In the genomic region with DNA sequence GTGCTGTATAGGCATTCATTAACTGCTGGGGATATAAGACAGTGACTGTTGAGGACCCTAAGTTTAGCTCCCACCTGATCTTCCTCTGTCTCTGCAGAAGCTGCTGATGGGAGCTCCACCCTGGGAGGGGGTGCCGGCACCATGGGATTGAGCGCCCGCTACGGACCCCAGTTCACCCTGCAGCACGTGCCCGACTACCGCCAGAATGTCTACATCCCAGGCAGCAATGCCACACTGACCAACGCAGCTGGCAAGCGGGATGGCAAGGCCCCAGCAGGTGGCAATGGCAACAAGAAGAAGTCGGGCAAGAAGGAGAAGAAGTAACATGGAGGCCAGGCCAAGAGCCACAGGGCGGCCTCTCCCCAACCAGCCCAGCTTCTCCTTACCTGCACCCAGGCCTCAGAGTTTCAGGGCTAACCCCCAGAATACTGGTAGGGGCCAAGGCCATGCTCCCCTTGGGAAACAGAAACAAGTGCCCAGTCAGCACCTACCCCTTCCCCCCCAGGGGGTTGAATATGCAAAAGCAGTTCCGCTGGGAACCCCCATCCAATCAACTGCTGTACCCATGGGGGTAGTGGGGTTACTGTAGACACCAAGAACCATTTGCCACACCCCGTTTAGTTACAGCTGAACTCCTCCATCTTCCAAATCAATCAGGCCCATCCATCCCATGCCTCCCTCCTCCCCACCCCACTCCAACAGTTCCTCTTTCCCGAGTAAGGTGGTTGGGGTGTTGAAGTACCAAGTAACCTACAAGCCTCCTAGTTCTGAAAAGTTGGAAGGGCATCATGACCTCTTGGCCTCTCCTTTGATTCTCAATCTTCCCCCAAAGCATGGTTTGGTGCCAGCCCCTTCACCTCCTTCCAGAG, we compare ENCODE assay signal across 10 cellular contexts. TPM values are rescaled to one million over a fixed set of nuclear protein-coding genes. Genes with fewer than 3 reads are reported as not detected.
DNase-seq lines count a peak whose midpoint lies in the region; ATAC-seq and TF ChIP-seq lines count a peak whose summit lies in the region.
"Had no signal": no experiment of that assay in that cellular context is flagged by ENCODE, and none has a peak within 500 bp of the region (broad histone marks: within the 10 kb centered on the region; RNA-seq: fewer than 3 reads in every experiment).

No MANE protein-coding gene starts in this region.

- H2BK120ac ChIP-seq in neuronal stem cell (ENCODE audit: low read depth, low read length), result no peak overlapping the region

- no peak overlapping the region for H2BK12ac ChIP-seq in neuronal stem cell (ENCODE audit: low read length)

- no peak overlapping the region for H3K4me2 ChIP-seq in neuronal stem cell (ENCODE audit: insufficient read depth, low read length, poor library complexity, severe bottlenecking)

- H3K79me1 ChIP-seq in neuronal stem cell (ENCODE audit: low read depth, low read length), result no peaks in the 10 kb centered on the region

- no peak overlapping the region for H3K27ac Mint-ChIP-seq in stimulated activated naive CD8-positive, alpha-beta T cell treated with anti-CD3 and anti-CD28 coated beads, Interleukin-15, amount 100 ng/mL, for 72 hours

- POLR2A ChIA-PET in RWPE1 (lab: Yijun Ruan, JAX; ENCODE audit: low non-redundant PET), result no interaction called here

- peaks cover 45 to 49% of the 10 kb centered on the region in 2 donors for H3K4me1 ChIP-seq in neuronal stem cell (ENCODE audit: control insufficient read depth in 2 of 2, insufficient read depth in 1 of 2, low read depth in 1 of 2, low read length in 2 of 2)

- ATAC-seq in GM18505 (IDR thresholded peaks at IDR 0.05; ENCODE audit: unreplicated experiment) (peak; percentile 26), GM21786 (IDR thresholded peaks at IDR 0.05; ENCODE audit: unreplicated experiment) (peak; percentile 21), HG02970 (IDR thresholded peaks at IDR 0.05; ENCODE audit: low FRiP score, unreplicated experiment) (no peak), HG02840 (IDR thresholded peaks at IDR 0.05; ENCODE audit: low FRiP score, unreplicated experiment) (no peak)
- no peak for ATAC-seq in stimulated activated naive CD8-positive, alpha-beta T cell treated with anti-CD3 and anti-CD28 coated beads, Interleukin-15, amount 100 ng/mL, for 72 hours

- WGBS in neuronal stem cell (ENCODE audit: extremely low coverage in 2 of 2, insufficient read length in 2 of 2, insufficient replicate concordance in 1 of 2), 2 donors, result no CpG with 5 or more reads among the region's 14 CpGs

- TF ChIP-seq CTCF in RWPE1 (conservative IDR thresholded peaks at IDR 0.05; ENCODE audit: low read depth), result no peak

- CTCF ChIA-PET in RWPE1 (lab: Yijun Ruan, JAX), result interaction anchor here (0.5 to 2.7 kb wide), 12 partner anchors 9 to 1503 kb away, joined by 3 to 15 read pairs (median 4); partner anchors contain the start of genes PCDHGA10 and PCDHGC5

- H3K9me3 Mint-ChIP-seq in stimulated activated naive CD8-positive, alpha-beta T cell treated with anti-CD3 and anti-CD28 coated beads, Interleukin-15, amount 100 ng/mL, for 72 hours, result no peaks in the 10 kb centered on the region

- H3K23ac ChIP-seq in neuronal stem cell (ENCODE audit: low read depth, low read length, poor library complexity), result no peak overlapping the region

- H3K4me3 ChIP-seq in neuronal stem cell (ENCODE audit: low read length in 2 of 2), result no peak overlapping the region

- H2AFZ ChIP-seq in neuronal stem cell (ENCODE audit: low read length), result no peak overlapping the region

- no peak overlapping the region for H2BK5ac ChIP-seq in neuronal stem cell (ENCODE audit: low read length)

- H2BK15ac ChIP-seq in neuronal stem cell (ENCODE audit: low read length), result no peak overlapping the region

- no peak overlapping the region for H3K4me3 Mint-ChIP-seq in stimulated activated naive CD8-positive, alpha-beta T cell treated with anti-CD3 and anti-CD28 coated beads, Interleukin-15, amount 100 ng/mL, for 72 hours

- H3K36me3 ChIP-seq in neuronal stem cell (replicated peaks in 1 of 2; ENCODE audit: control insufficient read depth in 2 of 2, insufficient read depth in 2 of 2, low read length in 2 of 2), result peaks cover 25 to 48% of the 10 kb centered on the region in 2 donors

- H3K4me1 Mint-ChIP-seq in stimulated activated naive CD8-positive, alpha-beta T cell treated with anti-CD3 and anti-CD28 coated beads, Interleukin-15, amount 100 ng/mL, for 72 hours, result peaks cover 52% of the 10 kb centered on the region

- TF ChIP-seq POLR2A in GM18505 (IDR thresholded peaks at IDR 0.05; ENCODE audit: borderline replicate concordance, extremely low read depth, insufficient read depth, insufficient read length), result peak; percentile 87

- no peaks in the 10 kb centered on the region for H3K27me3 ChIP-seq in neuronal stem cell (ENCODE audit: control insufficient read depth in 3 of 3, insufficient read depth in 3 of 3, low read depth in 1 of 3, low read length in 3 of 3)

- H2AK5ac ChIP-seq in neuronal stem cell (ENCODE audit: low read depth, low read length), result peak overlapping the region; percentile 12

- no peak overlapping the region for H3K4ac ChIP-seq in neuronal stem cell (ENCODE audit: low read length)

- no peak overlapping the region for H4K91ac ChIP-seq in neuronal stem cell (ENCODE audit: low read depth, low read length, poor library complexity)

- no peaks in the 10 kb centered on the region for H3K27me3 Mint-ChIP-seq in stimulated activated naive CD8-positive, alpha-beta T cell treated with anti-CD3 and anti-CD28 coated beads, Interleukin-15, amount 100 ng/mL, for 72 hours

- H3K27ac ChIP-seq in RWPE1 (peak overlapping the region; percentile 99), neuronal stem cell (replicated peaks; ENCODE audit: low read length) (no peak overlapping the region)

- no peak overlapping the region for H3K14ac ChIP-seq in neuronal stem cell (ENCODE audit: low read length)

- H3K9ac ChIP-seq in neuronal stem cell (ENCODE audit: low read depth, low read length, poor library complexity), result no peak overlapping the region

- no peak for DNase-seq in RWPE1 (ENCODE audit: low spot score)
- DNase-seq in neuronal stem cell (ENCODE audit: low spot score), result no peak
- DNase-seq in stimulated activated naive CD8-positive, alpha-beta T cell treated with anti-CD3 and anti-CD28 coated beads, Interleukin-15, amount 100 ng/mL, for 72 hours, result no peak
- no peak for DNase-seq in SIG-M5 treated with dmso at 0.1 percent for 504 hours (lab: John Stamatoyannopoulos, UW; ENCODE audit: unreplicated experiment)
- DNase-seq: activated CD4-positive, CD25-positive, alpha-beta regulatory T cell; NCI-H510A treated with DMSO at 0.1 percent for 48 hours had no signal

- H3K9me3 ChIP-seq in neuronal stem cell (replicated peaks in 1 of 2; ENCODE audit: control insufficient read depth in 2 of 2, insufficient read depth in 1 of 2, low read depth in 1 of 2, low read length in 2 of 2), result peaks cover 0 to 2% of the 10 kb centered on the region in 2 donors

- no peak overlapping the region for H4K8ac ChIP-seq in neuronal stem cell (ENCODE audit: low read depth, low read length)

- H3K18ac ChIP-seq in neuronal stem cell (ENCODE audit: low read length), result peak overlapping the region; percentile 3

RNA-seq across cellular contexts. Expression of gene PCDHGC5, which starts 22.2 kb away (rescaled TPM):
- polyA plus RNA-seq in neuronal stem cell (2013, experiment 1 of 2), result 1.1 TPM
- 1.1 TPM for polyA plus RNA-seq in neuronal stem cell (2013, experiment 2 of 2)

RNA-seq across cellular contexts. Expression of gene PCDHGC4, which starts 26.3 kb away (rescaled TPM):
- polyA plus RNA-seq in neuronal stem cell (2013, experiment 1 of 2), result 12.3 TPM
- polyA plus RNA-seq in neuronal stem cell (2013, experiment 2 of 2), result 11.6 TPM

RNA-seq across cellular contexts. Expression of gene PCDHGC3, which starts 35.3 kb away (rescaled TPM):
- polyA plus RNA-seq in neuronal stem cell (2013, experiment 1 of 2), result 113 TPM
- polyA plus RNA-seq in neuronal stem cell (2013, experiment 2 of 2), result 116 TPM

Comparison
In these comparisons a context has a peak if more than half of its experiments do, and no peak if none do; other contexts are left out.
1. ATAC-seq: peak in GM18505 (single experiment) and GM21786 (single experiment); none in stimulated activated naive CD8-positive, alpha-beta T cell treated with anti-CD3 and anti-CD28 coated beads, Interleukin-15, amount 100 ng/mL, for 72 hours (single experiment), HG02970 (single experiment) and HG02840 (single experiment).